In the genomic region with DNA sequence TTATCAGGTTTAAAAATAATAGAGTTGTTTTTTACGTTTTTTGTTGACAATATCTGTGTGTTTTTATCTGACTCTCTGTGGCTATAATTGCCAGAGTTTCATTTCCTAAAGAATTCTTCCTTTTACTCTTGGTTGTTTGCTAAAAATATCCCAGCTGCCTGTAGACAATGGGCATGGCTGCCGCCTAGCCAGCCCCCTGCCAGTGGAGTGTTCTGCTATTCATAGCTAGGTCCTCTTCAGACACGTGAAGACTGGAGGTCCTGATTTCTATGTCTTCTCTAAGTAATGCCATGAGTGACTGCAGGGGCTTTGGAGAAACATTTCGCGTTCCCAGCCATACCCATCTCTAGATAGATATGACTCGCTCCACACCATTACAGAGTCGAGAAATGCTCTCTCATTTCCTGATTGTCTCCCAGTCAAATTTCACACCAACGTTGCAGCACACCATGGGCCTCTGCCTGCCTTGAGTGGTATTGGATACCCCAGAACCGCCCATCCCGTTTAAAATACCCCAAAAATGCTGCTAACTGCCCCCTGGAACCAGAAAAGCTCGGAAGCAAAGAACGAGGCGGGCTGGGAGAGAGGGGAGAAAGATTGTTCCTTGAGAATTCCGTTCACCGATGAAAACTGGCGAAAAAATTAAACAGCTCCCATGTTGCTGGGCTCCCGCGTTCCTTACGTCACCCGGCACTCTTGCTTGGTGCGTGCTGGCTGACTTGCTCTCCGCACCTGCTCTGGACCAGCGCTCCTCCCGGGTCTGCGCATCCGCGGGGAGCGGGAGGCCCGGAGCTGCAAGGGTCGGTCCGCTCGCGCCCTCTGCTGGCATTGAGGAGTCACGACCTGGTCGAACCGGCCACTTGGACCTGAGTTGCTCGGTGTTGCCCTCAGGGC, we compare ENCODE assay signal across 1 cellular context.
TF ChIP-seq lines count a peak whose summit lies in the region.

No MANE protein-coding gene starts in this region.

TF ChIP-seq in H1, 55 proteins besides CTCF, POLR2A, EP300 and RAD21:
- TF ChIP-seq CBX8 (IDR thresholded peaks at IDR 0.05; ENCODE audit: borderline replicate concordance, low read depth, low read length) (no peak), JUND (IDR thresholded peaks at IDR 0.05; ENCODE audit: low read length) (0 out of 2 replicates have a peak, but pooled peaks have one; percentile 28), YY1 (IDR thresholded peaks at IDR 0.05; ENCODE audit: low read depth, low read length) (0 out of 2 replicates have a peak, but pooled peaks have one; percentile 25), CHD7 (IDR thresholded peaks at IDR 0.05; ENCODE audit: insufficient replicate concordance, low read length) (no peak), E2F6 (IDR thresholded peaks at IDR 0.05) (peak; percentile 83), MAX (IDR thresholded peaks at IDR 0.05) (peak; percentile 82), TAF1 (IDR thresholded peaks at IDR 0.05; ENCODE audit: low read depth, low read length) (no peak), NRF1 (IDR thresholded peaks at IDR 0.05; ENCODE audit: low read depth, low read length) (peak; percentile 31; the same call in 1 of the 2 replicates), EGR1 (IDR thresholded peaks at IDR 0.05; ENCODE audit: borderline replicate concordance, low read depth, low read length) (no peak), ZNF274 (IDR thresholded peaks at IDR 0.05; ENCODE audit: borderline replicate concordance, extremely low read depth, low read length) (no peak), CHD2 (IDR thresholded peaks at IDR 0.05; ENCODE audit: low read length) (no peak), POLR2AphosphoS5 (IDR thresholded peaks at IDR 0.05; ENCODE audit: low read depth, low read length) (no peak), TCF12 (IDR thresholded peaks at IDR 0.05; ENCODE audit: low read depth, low read length) (0 out of 2 replicates have a peak, but pooled peaks have one; percentile 6), BACH1 (IDR thresholded peaks at IDR 0.05; ENCODE audit: low read length) (no peak), CREB1 (IDR thresholded peaks at IDR 0.05) (peak; percentile 53)
- TF ChIP-seq, protein P1, sequence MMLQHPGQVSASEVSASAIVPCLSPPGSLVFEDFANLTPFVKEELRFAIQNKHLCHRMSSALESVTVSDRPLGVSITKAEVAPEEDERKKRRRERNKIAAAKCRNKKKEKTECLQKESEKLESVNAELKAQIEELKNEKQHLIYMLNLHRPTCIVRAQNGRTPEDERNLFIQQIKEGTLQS (IDR thresholded peaks at IDR 0.05; ENCODE audit: insufficient read depth, low read depth, low read length): no peak
